ENCODE assay signal across 8 cellular contexts in genomic region chr1:51421961-51422360, GRCh38.
DNase-seq lines count a peak whose midpoint lies in the region; ATAC-seq and TF ChIP-seq lines count a peak whose summit lies in the region.

No MANE protein-coding gene starts in this region.

- peaks cover 50% of the 10 kb centered on the region for H3K36me3 Mint-ChIP-seq in activated T-cell treated with anti-CD3 and anti-CD28 coated beads, Interleukin-2, amount 50 U/mL, for 4 hours (ENCODE audit: insufficient read depth)
- H3K36me3 Mint-ChIP-seq in WTC11, result no peaks in the 10 kb centered on the region

- peak overlapping the region; percentile 67 for H3K4me3 Mint-ChIP-seq in activated T-cell treated with anti-CD3 and anti-CD28 coated beads, Interleukin-2, amount 50 U/mL, for 4 hours
- H3K4me3 Mint-ChIP-seq in WTC11, result peak overlapping the region; percentile 59

- H3K27me3 ChIP-seq in left ventricle myocardium inferior (ENCODE audit: low read depth), result no peaks in the 10 kb centered on the region
- no peaks in the 10 kb centered on the region for H3K27me3 ChIP-seq in smooth muscle cell (ENCODE audit: low read depth)

- no peaks in the 10 kb centered on the region for H3K27me3 Mint-ChIP-seq in activated T-cell treated with anti-CD3 and anti-CD28 coated beads, Interleukin-2, amount 50 U/mL, for 4 hours (ENCODE audit: low read depth)
- no peaks in the 10 kb centered on the region for H3K27me3 Mint-ChIP-seq in WTC11 (ENCODE audit: low read depth)

- no peaks in the 10 kb centered on the region for H3K9me3 Mint-ChIP-seq in activated T-cell treated with anti-CD3 and anti-CD28 coated beads, Interleukin-2, amount 50 U/mL, for 4 hours
- no peaks in the 10 kb centered on the region for H3K9me3 Mint-ChIP-seq in WTC11

- DNase-seq in activated T-cell treated with anti-CD3 and anti-CD28 coated beads, Interleukin-2, amount 50 U/mL, for 4 hours, result no peak
- DNase-seq in activated T-cell treated with anti-CD3 and anti-CD28 coated beads, Interleukin-2, amount 50 U/mL, for 48 hours, result no peak
- peak; percentile 14 for DNase-seq in NCI-H1105 (lab: John Stamatoyannopoulos, UW)
- DNase-seq in WTC11 (ENCODE audit: low spot score), result no peak
- DNase-seq in left ventricle myocardium inferior, result no peak
- no peak for DNase-seq in smooth muscle cell (lab: John Stamatoyannopoulos, UW; ENCODE audit: unreplicated experiment)
- DNase-seq in NCI-H226, result no peak

- intact Hi-C loops in left ventricle myocardium inferior (cut with micrococcal nuclease), result no loop called here

- peaks cover 27% of the 10 kb centered on the region for H3K79me2 ChIP-seq in smooth muscle cell (ENCODE audit: low read depth)

- H3K9me3 ChIP-seq in left ventricle myocardium inferior (replicated peaks) (no peaks in the 10 kb centered on the region), smooth muscle cell (replicated peaks; ENCODE audit: low read depth) (no peaks in the 10 kb centered on the region)

- H4K20me1 ChIP-seq in smooth muscle cell (ENCODE audit: low read depth), result no peaks in the 10 kb centered on the region

- H3K4me1 Mint-ChIP-seq in activated T-cell treated with anti-CD3 and anti-CD28 coated beads, Interleukin-2, amount 50 U/mL, for 4 hours (ENCODE audit: low read depth), result peaks cover 21% of the 10 kb centered on the region
- peaks cover 30% of the 10 kb centered on the region for H3K4me1 Mint-ChIP-seq in WTC11

- ATAC-seq in activated T-cell treated with anti-CD3 and anti-CD28 coated beads, Interleukin-2, amount 50 U/mL, for 4 hours, result peak in 1 of 2 donors; percentile 73
- ATAC-seq in WTC11 (peak; percentile 77), HG02981 (IDR thresholded peaks at IDR 0.05; ENCODE audit: unreplicated experiment) (no peak)

- H3K27ac ChIP-seq in left ventricle myocardium inferior (replicated peaks), result peak overlapping the region; percentile 81
- H3K27ac ChIP-seq in smooth muscle cell (ENCODE audit: low read depth), result peak overlapping the region; percentile 56

- H3K36me3 ChIP-seq in left ventricle myocardium inferior (peaks cover 10% of the 10 kb centered on the region), smooth muscle cell (ENCODE audit: low read depth) (no peaks in the 10 kb centered on the region)

- CTCF ChIA-PET in WTC11 (lab: Charles Lee), result interaction anchor here (0.8 to 1.5 kb wide), 2 partner anchors 11 to 126 kb away, joined by 3 to 9 read pairs; no protein-coding TSS in a partner anchor

- peak overlapping the region; percentile 79 for H3K4me2 ChIP-seq in smooth muscle cell

- TF ChIP-seq CTCF in WTC11 (IDR thresholded peaks at IDR 0.05) (no peak), left ventricle myocardium inferior (IDR thresholded peaks at IDR 0.05; ENCODE audit: borderline replicate concordance) (no peak), smooth muscle cell (IDR thresholded peaks at IDR 0.05; ENCODE audit: borderline replicate concordance, insufficient read depth, poor library complexity, severe bottlenecking) (no peak)

- no peak overlapping the region for H2AFZ ChIP-seq in smooth muscle cell (ENCODE audit: low read depth)

- H3F3A ChIP-seq in smooth muscle cell (ENCODE audit: low read depth), result peaks cover 7% of the 10 kb centered on the region

- H3K4me1 ChIP-seq in left ventricle myocardium inferior (peaks cover 94% of the 10 kb centered on the region), smooth muscle cell (ENCODE audit: low read depth) (peaks cover 26% of the 10 kb centered on the region)

- peak overlapping the region; percentile 52 for H3K4me3 ChIP-seq in left ventricle myocardium inferior
- peak overlapping the region; percentile 38 for H3K4me3 ChIP-seq in smooth muscle cell

- peak overlapping the region; percentile 40 for H3K9ac ChIP-seq in smooth muscle cell (ENCODE audit: low read depth)

- peak overlapping the region; percentile 45; the same call in 1 of the 2 replicates for H3K27ac Mint-ChIP-seq in WTC11

- POLR2A ChIA-PET in WTC11 (lab: Charles Lee), result interaction anchor here (0.6 kb wide), 1 partner anchor 11 kb away, joined by 3 read pairs; no protein-coding TSS in a partner anchor

TF ChIP-seq in WTC11, 78 proteins besides CTCF, POLR2A, EP300 and RAD21:
- TF ChIP-seq ATF3 (CRISPR knock-in tag; conservative IDR thresholded peaks at IDR 0.05) (0 out of 2 replicates have a peak, but pooled peaks have one; percentile 29), NFYB (CRISPR knock-in tag; conservative IDR thresholded peaks at IDR 0.05; ENCODE audit: low read depth) (peak; percentile 64), STAT6 (CRISPR knock-in tag; conservative IDR thresholded peaks at IDR 0.05; ENCODE audit: low read depth) (no peak), GABPB1 (CRISPR knock-in tag; IDR thresholded peaks at IDR 0.05) (peak; percentile 84)
